In the genomic region with DNA sequence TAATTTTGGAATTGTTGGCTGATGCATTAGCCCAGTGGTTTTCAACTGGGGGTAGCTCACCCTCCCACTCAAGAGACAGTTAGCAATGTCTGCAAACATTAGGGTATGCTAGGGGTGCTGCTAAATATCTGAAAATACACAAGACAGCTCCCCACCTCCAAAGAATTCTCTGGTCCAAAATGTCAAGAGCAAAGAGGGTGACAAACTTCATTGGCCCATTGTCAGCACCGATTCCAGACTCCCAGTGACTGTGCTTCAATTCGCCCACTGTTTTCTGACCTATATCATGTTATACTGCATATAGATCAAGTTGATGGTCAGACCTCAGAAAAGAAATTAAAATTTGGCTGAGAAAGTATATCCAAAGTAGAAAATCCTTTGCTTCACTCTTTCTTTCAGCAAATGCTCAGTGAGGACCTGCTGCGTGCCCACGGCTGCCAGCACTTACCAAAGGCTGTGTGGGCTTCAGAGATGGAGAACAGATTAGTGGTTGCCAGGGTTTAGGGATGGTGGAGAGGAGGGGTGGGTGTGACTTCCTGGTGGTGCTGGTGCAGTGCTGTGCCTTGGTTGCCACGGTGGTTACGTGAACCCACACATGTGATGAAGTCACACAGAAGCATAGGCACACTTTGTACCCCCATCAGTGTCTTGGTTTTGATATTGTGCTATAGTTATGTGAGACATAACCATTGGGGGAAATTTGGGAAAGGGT, we compare ENCODE assay signal across 11 cellular contexts.
DNase-seq lines count a peak whose midpoint lies in the region; ATAC-seq and TF ChIP-seq lines count a peak whose summit lies in the region.
"Had no signal": no experiment of that assay in that cellular context is flagged by ENCODE, and none has a peak within 500 bp of the region (broad histone marks: within the 10 kb centered on the region; RNA-seq: fewer than 3 reads in every experiment).

No MANE protein-coding gene starts in this region.

- peaks cover 0 to 57% (median 0%) of the 10 kb centered on the region in 9 donors for H3K36me3 ChIP-seq in heart right ventricle
- H3K36me3 ChIP-seq: sigmoid colon had no signal

- no peak overlapping the region for H4K8ac ChIP-seq in H9 (replicated peaks; ENCODE audit: insufficient read length, low read depth, low read length)

- H3K79me2 ChIP-seq in H9 (ENCODE audit: insufficient read depth, low read length), result no peaks in the 10 kb centered on the region

- H4K5ac ChIP-seq in H9 (ENCODE audit: insufficient read length, low read depth, low read length), result no peak overlapping the region

- ATAC-seq in heart right ventricle (peak in 7 of 8 donors; percentile 26 to 81 (median 57)), GM18867 (IDR thresholded peaks at IDR 0.05; ENCODE audit: unreplicated experiment) (no peak), HG03571 (IDR thresholded peaks at IDR 0.05; ENCODE audit: unreplicated experiment) (no peak)

- intact Hi-C loops in heart right ventricle (cut with DNase I), result no loop called here

- peak overlapping the region; percentile 12 for H3K27ac Mint-ChIP-seq in T-helper 1 cell treated with Interleukin-12 subunit alpha and Interleukin-12 subunit beta and Interleukin-4 antibody, amounts not matched to agents 30 μg/mL and 1 μg/mL, for 36 hours
- H3K27ac Mint-ChIP-seq in H9 (peak overlapping the region in 1 of 3 experiments; percentile 62; a peak in 2 of 7 replicates), osteocyte (ENCODE audit: unreplicated experiment) (no peak overlapping the region)

- no peak overlapping the region for H2BK5ac ChIP-seq in H9 (ENCODE audit: insufficient read length, low read length)

- H3K9me3 Mint-ChIP-seq in T-helper 1 cell treated with Interleukin-12 subunit alpha and Interleukin-12 subunit beta and Interleukin-4 antibody, amounts not matched to agents 30 μg/mL and 1 μg/mL, for 36 hours, result peaks cover 11% of the 10 kb centered on the region
- peaks cover 3 to 7% of the 10 kb centered on the region in 2 experiments; a peak in 3 of 5 replicates for H3K9me3 Mint-ChIP-seq in H9
- H3K9me3 Mint-ChIP-seq in osteocyte (ENCODE audit: unreplicated experiment), result peaks cover 15% of the 10 kb centered on the region

- no peak overlapping the region for H3K18ac ChIP-seq in H9 (ENCODE audit: insufficient read length, low read depth, low read length)

- no peak for TF ChIP-seq CTCF in heart right ventricle (IDR thresholded peaks at IDR 0.05)
- no peak for TF ChIP-seq CTCF in H9 (conservative IDR thresholded peaks at IDR 0.05)
- TF ChIP-seq CTCF in osteocyte (IDR thresholded peaks at IDR 0.05), result no peak

- H3K27ac ChIP-seq in heart right ventricle (peak overlapping the region; percentile 8 to 74 (median 62)), H9 (ENCODE audit: insufficient read length, low read depth, low read length) (no peak overlapping the region)
- H3K27ac ChIP-seq: sigmoid colon had no signal

- H3K56ac ChIP-seq in H9 (ENCODE audit: insufficient read length, low read depth, low read length), result no peak overlapping the region

- no peak overlapping the region for H3K23ac ChIP-seq in H9 (ENCODE audit: insufficient read length, low read depth, low read length)

- no peaks in the 10 kb centered on the region for H3K27me3 Mint-ChIP-seq in T-helper 1 cell treated with Interleukin-12 subunit alpha and Interleukin-12 subunit beta and Interleukin-4 antibody, amounts not matched to agents 30 μg/mL and 1 μg/mL, for 36 hours (ENCODE audit: low read depth)
- no peaks in the 10 kb centered on the region for H3K27me3 Mint-ChIP-seq in H9 (ENCODE audit: low read depth)
- H3K27me3 Mint-ChIP-seq in osteocyte (ENCODE audit: unreplicated experiment), result no peaks in the 10 kb centered on the region

- no peak overlapping the region for H2BK120ac ChIP-seq in H9 (ENCODE audit: low read depth, low read length, poor library complexity, severe bottlenecking)

- H2BK15ac ChIP-seq in H9 (ENCODE audit: low read depth, low read length), result no peak overlapping the region

- no peak overlapping the region for H3K4me2 ChIP-seq in H9 (ENCODE audit: insufficient read depth, insufficient read length, low read length)

- H3K4me3 Mint-ChIP-seq in T-helper 1 cell treated with Interleukin-12 subunit alpha and Interleukin-12 subunit beta and Interleukin-4 antibody, amounts not matched to agents 30 μg/mL and 1 μg/mL, for 36 hours, result peak overlapping the region; percentile 29
- H3K4me3 Mint-ChIP-seq in H9 (no peak overlapping the region), osteocyte (ENCODE audit: unreplicated experiment) (no peak overlapping the region)

- no peak overlapping the region for H4K91ac ChIP-seq in H9 (ENCODE audit: insufficient read length, low read depth, low read length)

- H3K36me3 Mint-ChIP-seq in T-helper 1 cell treated with Interleukin-12 subunit alpha and Interleukin-12 subunit beta and Interleukin-4 antibody, amounts not matched to agents 30 μg/mL and 1 μg/mL, for 36 hours (ENCODE audit: low read depth), result peaks cover 62% of the 10 kb centered on the region
- peaks cover 1 to 30% (median 20%) of the 10 kb centered on the region in 3 experiments; a peak in 6 of 7 replicates for H3K36me3 Mint-ChIP-seq in H9 (ENCODE audit: insufficient read depth in 1 of 3, low read depth in 3 of 3)
- H3K36me3 Mint-ChIP-seq in osteocyte (ENCODE audit: unreplicated experiment), result peaks cover 4% of the 10 kb centered on the region

- no peak overlapping the region for H2AFZ ChIP-seq in H9 (ENCODE audit: low read length)

- peaks cover 0 to 51% (median 24%) of the 10 kb centered on the region in 9 donors for H3K4me1 ChIP-seq in heart right ventricle
- H3K4me1 ChIP-seq in H9 (ENCODE audit: insufficient read depth, low read length), result no peaks in the 10 kb centered on the region

- no peaks in the 10 kb centered on the region for H3K79me1 ChIP-seq in H9 (ENCODE audit: insufficient read depth, low read depth, low read length, poor library complexity, severe bottlenecking)

- H2AK5ac ChIP-seq in H9 (ENCODE audit: insufficient read length, low read length), result no peak overlapping the region

- peaks cover 40% of the 10 kb centered on the region for H3K4me1 Mint-ChIP-seq in T-helper 1 cell treated with Interleukin-12 subunit alpha and Interleukin-12 subunit beta and Interleukin-4 antibody, amounts not matched to agents 30 μg/mL and 1 μg/mL, for 36 hours (ENCODE audit: low read depth)
- H3K4me1 Mint-ChIP-seq in H9 (peaks cover 44 to 46% of the 10 kb centered on the region in 2 experiments), osteocyte (ENCODE audit: unreplicated experiment) (peaks cover 16% of the 10 kb centered on the region)

- 60 to 70% methylated on average over 6 of the region's 6 CpGs for WGBS in heart right ventricle, 2 donors
- WGBS in H9 (ENCODE audit: extremely low coverage, insufficient read length, low lambda C conversion rate), result no CpG with 5 or more reads among the region's 6 CpGs

- H3K4me3 ChIP-seq in heart right ventricle, result no peak overlapping the region
- H3K4me3 ChIP-seq: sigmoid colon had no signal

- no peaks in the 10 kb centered on the region for H3K23me2 ChIP-seq in H9 (ENCODE audit: insufficient read length, low read depth, low read length, poor library complexity, severe bottlenecking)

- no peak overlapping the region for H2BK20ac ChIP-seq in H9 (ENCODE audit: low read depth, low read length, poor library complexity, severe bottlenecking)

- no peaks in the 10 kb centered on the region for H3K27me3 ChIP-seq in heart right ventricle
- no peaks in the 10 kb centered on the region for H3K27me3 ChIP-seq in H9 (ENCODE audit: insufficient read depth, low read length)
- H3K27me3 ChIP-seq: sigmoid colon had no signal

- no peak overlapping the region for H3T11ph ChIP-seq in H9 (ENCODE audit: low read length)

- DNase-seq in activated T-cell treated with anti-CD3 and anti-CD28 coated beads for 48 hours (ENCODE audit: low read depth) (peak; percentile 18), heart right ventricle (no peak), H9 (no peak), osteocyte (ENCODE audit: extremely low spot score, unreplicated experiment) (no peak)
- peak; percentile 64 for DNase-seq in stimulated activated CD8-positive, alpha-beta memory T cell treated with anti-CD3 and anti-CD28 coated beads, Interleukin-4, amount 100 ng/mL, for 48 hours
- DNase-seq: mesendoderm, NCI-H2107, sigmoid colon had no signal

- H3K4ac ChIP-seq in H9 (ENCODE audit: low read depth, low read length), result no peak overlapping the region

- H2BK12ac ChIP-seq in H9 (ENCODE audit: insufficient read length, low read depth, low read length), result no peak overlapping the region

- no peaks in the 10 kb centered on the region for H4K20me1 ChIP-seq in H9 (ENCODE audit: control insufficient read depth, insufficient read depth, insufficient read length)

- H3K14ac ChIP-seq in H9 (ENCODE audit: insufficient read depth, low read length), result no peak overlapping the region

- H3K9ac ChIP-seq in H9 (ENCODE audit: extremely low read depth, insufficient read length, low read length), result no peak overlapping the region

- H3K9me3 ChIP-seq in heart right ventricle, result no peaks in the 10 kb centered on the region
- no peaks in the 10 kb centered on the region for H3K9me3 ChIP-seq in H9 (ENCODE audit: control insufficient read depth, low read depth, low read length)
- H3K9me3 ChIP-seq: sigmoid colon had no signal

Comparison
In these comparisons a context has a peak if more than half of its experiments do, and no peak if none do; other contexts are left out.
1. DNase-seq: peak in activated T-cell treated with anti-CD3 and anti-CD28 coated beads for 48 hours (single experiment) and stimulated activated CD8-positive, alpha-beta memory T cell treated with anti-CD3 and anti-CD28 coated beads, Interleukin-4, amount 100 ng/mL, for 48 hours (single experiment); none in heart right ventricle (0 of 2), H9 (single experiment) and osteocyte (single experiment).
2. ATAC-seq: peak in heart right ventricle (7 of 8); none in GM18867 (single experiment) and HG03571 (single experiment).